Comparison of ENCODE assay signal across 21 cellular contexts in the genomic region with DNA sequence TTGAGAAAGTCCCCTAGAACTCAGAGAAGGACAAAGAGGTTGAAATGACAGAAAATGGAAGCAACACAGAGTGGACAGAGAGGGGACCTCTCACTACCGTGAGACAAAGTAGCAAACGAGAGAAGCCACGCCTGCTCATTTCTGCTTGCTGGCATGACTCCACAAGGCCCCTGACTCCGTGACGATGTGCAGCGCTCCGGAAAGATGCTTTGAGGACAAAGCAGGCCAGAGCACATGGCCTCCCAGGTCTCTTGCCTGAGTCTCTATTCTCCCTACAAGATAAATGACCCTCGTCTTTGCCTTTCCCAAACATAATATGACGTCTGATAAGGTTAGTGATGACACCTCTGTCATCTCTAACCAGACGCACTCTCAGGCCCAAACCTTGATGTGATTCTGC.
"Had no signal": no experiment of that assay in that cellular context is flagged by ENCODE, and none has a peak within 500 bp of the region (broad histone marks: within the 10 kb centered on the region; RNA-seq: fewer than 3 reads in every experiment).

No MANE protein-coding gene starts in this region.

- H3K27ac Mint-ChIP-seq: activated naive CD4-positive, alpha-beta T cell treated with anti-CD3 and anti-CD28 coated beads, Interleukin-2, amount 50 U/mL, for 24 hours; stimulated activated naive B cell treated with anti-CD40 and anti-IgM and Interleukin-4, amounts not matched to agents 10 μg/mL and 1 μg/mL and 100 μg/mL, for 72 hours had no signal

- H3K4me3 Mint-ChIP-seq: activated naive CD4-positive, alpha-beta T cell treated with anti-CD3 and anti-CD28 coated beads, Interleukin-2, amount 50 U/mL, for 24 hours; stimulated activated naive B cell treated with anti-CD40 and anti-IgM and Interleukin-4, amounts not matched to agents 10 μg/mL and 1 μg/mL and 100 μg/mL, for 72 hours had no signal

- DNase-seq: activated CD4-positive, alpha-beta T cell treated with anti-CD3 and anti-CD28 coated beads, Interleukin-2, amount 50 U/mL, for 1 hour; activated CD4-positive, CD25-positive, alpha-beta regulatory T cell treated with anti-CD3 and anti-CD28 coated beads, Interleukin-2, amount 50 U/mL, for 72 hours; activated CD8-positive, alpha-beta memory T cell treated with anti-CD3 and anti-CD28 coated beads, Interleukin-2, amount 50 U/mL, for 4 hours; activated effector memory CD4-positive, alpha-beta T cell treated with Interleukin-2 at 50 U/mL for 16 hours; activated T-cell treated with anti-CD3 and anti-CD28 coated beads, Interleukin-2, amount 50 U/mL, for 48 hours; cortex of kidney; effector CD4-positive, alpha-beta T cell; gastrocnemius medialis; left ventricle myocardium inferior; mammary epithelial cell; stimulated activated CD4-positive, alpha-beta T cell treated with anti-CD3 and anti-CD28 coated beads, Interleukin-4, amount 100 ng/mL, for 4 hours; stimulated activated naive B cell treated with anti-CD40 and anti-IgM and Interleukin-4, amounts not matched to agents 10 μg/mL and 1 μg/mL and 100 μg/mL, for 72 hours had no signal

- H3K4me1 ChIP-seq: gastrocnemius medialis, pancreas had no signal

- H3K4me2 ChIP-seq: smooth muscle cell had no signal

- H3K27me3 Mint-ChIP-seq: activated naive CD4-positive, alpha-beta T cell treated with anti-CD3 and anti-CD28 coated beads, Interleukin-2, amount 50 U/mL, for 24 hours; naive B cell had no signal

- H3K9me3 Mint-ChIP-seq: activated naive CD4-positive, alpha-beta T cell treated with anti-CD3 and anti-CD28 coated beads, Interleukin-2, amount 50 U/mL, for 24 hours; naive B cell; stimulated activated naive B cell treated with anti-CD40 and anti-IgM and Interleukin-4, amounts not matched to agents 10 μg/mL and 1 μg/mL and 100 μg/mL, for 72 hours had no signal

- H3K9me3 ChIP-seq: breast epithelium, gastrocnemius medialis, heart left ventricle, left ventricle myocardium inferior, neutrophil, pancreas had no signal

- H3K27me3 ChIP-seq: breast epithelium, gastrocnemius medialis, heart left ventricle, neutrophil, pancreas had no signal

- H3K36me3 ChIP-seq: breast epithelium, gastrocnemius medialis, heart left ventricle, left ventricle myocardium inferior, neutrophil, pancreas had no signal

- H3K27ac ChIP-seq: breast epithelium, gastrocnemius medialis, heart left ventricle, left ventricle myocardium inferior, neutrophil, pancreas had no signal

- ATAC-seq: esophagus mucosa, gastrocnemius medialis, heart left ventricle, sciatic nerve had no signal

- H3K36me3 Mint-ChIP-seq: activated naive CD4-positive, alpha-beta T cell treated with anti-CD3 and anti-CD28 coated beads, Interleukin-2, amount 50 U/mL, for 24 hours; naive B cell had no signal

- H3K4me3 ChIP-seq: breast epithelium, gastrocnemius medialis, heart left ventricle, left ventricle myocardium inferior, pancreas, smooth muscle cell had no signal
